In the genomic region with DNA sequence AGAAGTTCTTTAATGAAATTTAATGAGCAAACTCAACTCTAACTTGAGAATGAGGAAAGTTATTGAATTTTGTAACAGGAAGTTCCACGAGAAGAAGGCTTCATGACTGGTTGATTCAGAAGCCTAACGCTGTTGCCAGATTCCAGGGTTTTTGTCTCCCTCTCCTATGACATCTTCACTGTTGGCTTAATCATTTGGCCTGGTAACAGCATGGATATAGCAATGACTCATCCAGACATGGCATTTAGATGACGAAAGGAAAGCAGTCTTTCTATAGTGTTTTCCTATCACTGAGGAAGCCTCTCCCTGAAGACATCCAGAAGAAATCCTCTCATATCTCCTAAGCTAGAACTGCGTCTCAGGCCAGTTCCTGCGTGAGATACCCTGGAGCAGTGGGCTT, we compare ENCODE assay signal across 16 cellular contexts. TPM values are rescaled to one million over a fixed set of nuclear protein-coding genes. Genes with fewer than 3 reads are reported as not detected.
DNase-seq lines count a peak whose midpoint lies in the region; ATAC-seq and TF ChIP-seq lines count a peak whose summit lies in the region.
"Had no signal": no experiment of that assay in that cellular context is flagged by ENCODE, and none has a peak within 500 bp of the region (broad histone marks: within the 10 kb centered on the region; RNA-seq: fewer than 3 reads in every experiment).

No MANE protein-coding gene starts in this region.

- H4K20me1 ChIP-seq in osteoblast (ENCODE audit: insufficient read depth, low read length): no peaks in the 10 kb centered on the region

- no peak overlapping the region for H3K27ac ChIP-seq in osteoblast (ENCODE audit: low read depth, low read length)
- H3K27ac ChIP-seq: testis had no signal

- TF ChIP-seq CTCF in osteoblast (IDR thresholded peaks at IDR 0.05; ENCODE audit: extremely low read depth, low read depth, low read length): no peak

- no peaks in the 10 kb centered on the region for H3K9me3 ChIP-seq in osteoblast (ENCODE audit: low read depth, low read length)
- H3K9me3 ChIP-seq: testis had no signal

- no peaks in the 10 kb centered on the region for H3K4me1 ChIP-seq in osteoblast (ENCODE audit: insufficient read depth, low read length)
- H3K4me1 ChIP-seq: testis had no signal

- no peaks in the 10 kb centered on the region for H3K79me2 ChIP-seq in osteoblast (ENCODE audit: insufficient read depth, low read length)

- H3K4me2 ChIP-seq in osteoblast (ENCODE audit: insufficient read depth, low read length): no peak overlapping the region

- H2AFZ ChIP-seq in osteoblast (ENCODE audit: low read length): no peak overlapping the region

- H3K4me3 ChIP-seq in osteoblast (ENCODE audit: insufficient read depth, low read length): no peak overlapping the region
- H3K4me3 ChIP-seq: testis had no signal

- H3K36me3 ChIP-seq in osteoblast (ENCODE audit: insufficient read depth, low read length): no peaks in the 10 kb centered on the region

- H3K27me3 ChIP-seq in osteoblast (ENCODE audit: insufficient read depth, low read length): no peaks in the 10 kb centered on the region
- H3K27me3 ChIP-seq: testis had no signal

- DNase-seq in DMS53 treated with DMSO at 0.1 percent for 48 hours (lab: John Stamatoyannopoulos, UW; ENCODE audit: unreplicated experiment) (peak; percentile 63), NCI-H446 (lab: John Stamatoyannopoulos, UW) (peak; percentile 62 to 80), cerebellum (ENCODE audit: low spot score) (peak; percentile 33), osteoblast (ENCODE audit: insufficient read length, low spot score, missing footprints) (peak; percentile 85), NCI-H1092 (lab: John Stamatoyannopoulos, UW) (no peak), NCI-H2196 (lab: John Stamatoyannopoulos, UW; ENCODE audit: unreplicated experiment) (no peak), T1000 (lab: John Stamatoyannopoulos, UW) (no peak)
- DNase-seq: activated naive CD4-positive, alpha-beta T cell treated with anti-CD3 and anti-CD28 coated beads for 36 hours; DND-41; MV-4-11; NCI-H226; stimulated activated CD4-positive, alpha-beta T cell treated with anti-CD3 and anti-CD28 coated beads, Interleukin-15, amount 100 ng/mL, for 24 hours; testis had no signal

- ATAC-seq in HG02970 (IDR thresholded peaks at IDR 0.05; ENCODE audit: low FRiP score, unreplicated experiment): no peak

RNA-seq across cellular contexts. Expression of a gene that starts 9.4 kb away (rescaled TPM):
- total RNA-seq in cerebellum (15.8 TPM), osteoblast (under 0.01 TPM in 1 of 2 replicates, not detected in the other)
- total RNA-seq: OCI-LY7, progenitor cell of endocrine pancreas had no signal

Comparison
In these comparisons a context has a peak if more than half of its experiments do, and no peak if none do; other contexts are left out.
1. DNase-seq: peak in DMS53 treated with DMSO at 0.1 percent for 48 hours (single experiment), NCI-H446 (2 of 2), cerebellum (single experiment) and osteoblast (single experiment); none in NCI-H1092 (single experiment), NCI-H2196 (single experiment) and T1000 (single experiment).
2. RNA of a gene that starts 9.4 kb away (total RNA-seq): 15.8 TPM in cerebellum (single experiment); under 0.01 TPM in osteoblast; every median in the first group is over 10 times any median in the second.